Comparison of ENCODE assay signal across 33 cellular contexts in the genomic region with DNA sequence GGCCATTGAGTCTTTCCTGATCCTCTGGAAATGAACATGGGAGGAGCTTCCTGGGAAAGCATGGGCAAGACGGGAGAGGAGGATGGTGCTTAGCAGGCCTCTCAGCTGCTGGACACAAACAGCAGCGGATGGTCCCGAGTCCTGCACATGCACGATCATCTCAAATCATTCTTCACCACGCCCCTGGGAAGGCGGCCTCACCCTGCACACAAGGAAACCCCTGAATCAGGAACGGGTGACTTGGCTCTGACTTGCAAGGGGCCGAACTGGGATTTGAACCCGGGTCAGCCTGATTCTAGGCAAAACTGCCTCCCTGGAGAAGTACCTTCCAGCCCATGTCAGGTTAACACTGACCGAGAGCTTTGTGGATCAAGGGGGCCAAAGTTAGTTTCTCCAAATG.
"Had no signal": no experiment of that assay in that cellular context is flagged by ENCODE, and none has a peak within 500 bp of the region (broad histone marks: within the 10 kb centered on the region; RNA-seq: fewer than 3 reads in every experiment).

No MANE protein-coding gene starts in this region.

- DNase-seq: activated B cell treated with CpG ODN at 0.5 μM for 24 hours; activated CD4-positive, alpha-beta memory T cell treated with anti-CD3 and anti-CD28 coated beads for 36 hours; activated CD4-positive, alpha-beta T cell treated with anti-CD3 and anti-CD28 coated beads for 4 hours; activated CD4-positive, alpha-beta T cell treated with anti-CD3 and anti-CD28 coated beads, Interleukin-2, amount 10 ng/mL, durations not matched to agents 24 days and 14 days; activated CD4-positive, alpha-beta T cell treated with anti-CD3 and anti-CD28 coated beads, Interleukin-2, amount 50 U/mL, for 1 hour; activated CD4-positive, alpha-beta T cell treated with anti-CD3 and anti-CD28 coated beads, Interleukin-2, amount 50 U/mL, for 4 hours; activated CD4-positive, CD25-positive, alpha-beta regulatory T cell treated with anti-CD3 and anti-CD28 coated beads, Interleukin-2, amount 50 U/mL, for 72 hours; activated CD8-positive, alpha-beta memory T cell treated with anti-CD3 and anti-CD28 coated beads, Interleukin-2, amount 50 U/mL, for 4 hours; activated CD8-positive, alpha-beta T cell treated with anti-CD3 and anti-CD28 coated beads for 36 hours; activated gamma-delta T cell; activated naive CD4-positive, alpha-beta T cell treated with anti-CD3 and anti-CD28 coated beads, Interleukin-2, amount 10 ng/mL, durations not matched to agents 7 days and 5 days; activated naive CD4-positive, alpha-beta T cell treated with Interleukin-2 at 50 U/mL for 16 hours; activated naive CD8-positive, alpha-beta T cell treated with anti-CD3 and anti-CD28 coated beads, Interleukin-2, amount 10 ng/mL, durations not matched to agents 7 days and 5 days; activated naive CD8-positive, alpha-beta T cell treated with anti-CD3 and anti-CD28 coated beads, Interleukin-2, amount 50 U/mL, for 24 hours; activated T-cell treated with anti-CD3 and anti-CD28 coated beads for 4 hours; activated T-cell treated with anti-CD3 and anti-CD28 coated beads, Interleukin-2, amount 50 U/mL, for 1 hour; activated T-cell treated with anti-CD3 and anti-CD28 coated beads, Interleukin-2, amount 50 U/mL, for 4 hours; activated T-cell treated with anti-CD3 and anti-CD28 coated beads, Interleukin-2, amount 50 U/mL, for 72 hours; amygdala; anterior cingulate cortex; caudate nucleus; SW 1271; T-helper 1 cell; T-helper 2 cell; T-helper 9 cell had no signal

- H3K27ac Mint-ChIP-seq: activated B cell treated with CpG ODN at 0.5 μM for 24 hours; activated CD4-positive, alpha-beta memory T cell treated with anti-CD3 and anti-CD28 coated beads for 36 hours; activated CD4-positive, alpha-beta T cell treated with anti-CD3 and anti-CD28 coated beads, Interleukin-2, amount 10 ng/mL, durations not matched to agents 24 days and 14 days; activated CD8-positive, alpha-beta T cell treated with anti-CD3 and anti-CD28 coated beads for 36 hours; activated naive CD4-positive, alpha-beta T cell treated with anti-CD3 and anti-CD28 coated beads, Interleukin-2, amount 10 ng/mL, durations not matched to agents 7 days and 5 days; activated naive CD4-positive, alpha-beta T cell treated with anti-CD3 and anti-CD28 coated beads, Interleukin-2, amount 50 U/mL, for 24 hours; activated naive CD8-positive, alpha-beta T cell; activated naive CD8-positive, alpha-beta T cell treated with anti-CD3 and anti-CD28 coated beads, Interleukin-2, amount 10 ng/mL, durations not matched to agents 7 days and 5 days; activated naive CD8-positive, alpha-beta T cell treated with anti-CD3 and anti-CD28 coated beads, Interleukin-2, amount 50 U/mL, for 24 hours; activated T-cell treated with anti-CD3 and anti-CD28 coated beads, Interleukin-2, amount 50 U/mL, for 72 hours; activated T-helper 1 cell treated with anti-CD3 and anti-CD28 coated beads, Interleukin-12 subunit alpha, Interleukin-12 subunit beta, Interleukin-2, Interleukin-4 antibody, amounts not matched to agents 30 ng/mL and 10 ng/mL and 1 ng/mL, durations not matched to agents 14 hours and 24 hours and 36 hours; activated T-helper 17 cell treated with anti-CD3 and anti-CD28 coated beads, Interleukin-2, amount 50 U/mL, for 72 hours; brain; T-helper 1 cell treated with Interleukin-12 subunit alpha and Interleukin-12 subunit beta and Interleukin-4 antibody, amounts not matched to agents 30 μg/mL and 1 μg/mL, for 36 hours; T-helper 2 cell treated with Interferon-gamma antibody and Interleukin-4, amounts not matched to agents 5 μg/mL and 100 μg/mL, for 36 hours had no signal

- ATAC-seq: activated CD8-positive, alpha-beta T cell treated with anti-CD3 and anti-CD28 coated beads for 36 hours; activated naive CD8-positive, alpha-beta T cell treated with anti-CD3 and anti-CD28 coated beads, Interleukin-2, amount 50 U/mL, for 24 hours; activated T-cell treated with anti-CD3 and anti-CD28 coated beads, Interleukin-2, amount 50 U/mL, for 4 hours; activated T-cell treated with anti-CD3 and anti-CD28 coated beads, Interleukin-2, amount 50 U/mL, for 72 hours; activated T-helper 17 cell treated with anti-CD3 and anti-CD28 coated beads, Interleukin-2, amount 50 U/mL, for 72 hours had no signal

- H3K4me3 Mint-ChIP-seq: activated B cell treated with CpG ODN at 0.5 μM for 24 hours; activated CD4-positive, alpha-beta memory T cell treated with anti-CD3 and anti-CD28 coated beads for 36 hours; activated CD4-positive, alpha-beta T cell treated with anti-CD3 and anti-CD28 coated beads, Interleukin-2, amount 10 ng/mL, durations not matched to agents 24 days and 14 days; activated CD8-positive, alpha-beta T cell treated with anti-CD3 and anti-CD28 coated beads for 36 hours; activated naive CD4-positive, alpha-beta T cell treated with anti-CD3 and anti-CD28 coated beads, Interleukin-2, amount 10 ng/mL, durations not matched to agents 7 days and 5 days; activated naive CD4-positive, alpha-beta T cell treated with anti-CD3 and anti-CD28 coated beads, Interleukin-2, amount 50 U/mL, for 24 hours; activated naive CD8-positive, alpha-beta T cell; activated naive CD8-positive, alpha-beta T cell treated with anti-CD3 and anti-CD28 coated beads, Interleukin-2, amount 10 ng/mL, durations not matched to agents 7 days and 5 days; activated naive CD8-positive, alpha-beta T cell treated with anti-CD3 and anti-CD28 coated beads, Interleukin-2, amount 50 U/mL, for 24 hours; activated T-cell treated with anti-CD3 and anti-CD28 coated beads, Interleukin-2, amount 50 U/mL, for 4 hours; activated T-cell treated with anti-CD3 and anti-CD28 coated beads, Interleukin-2, amount 50 U/mL, for 72 hours; activated T-helper 1 cell treated with anti-CD3 and anti-CD28 coated beads, Interleukin-12 subunit alpha, Interleukin-12 subunit beta, Interleukin-2, Interleukin-4 antibody, amounts not matched to agents 30 ng/mL and 10 ng/mL and 1 ng/mL, durations not matched to agents 14 hours and 24 hours and 36 hours; activated T-helper 17 cell treated with anti-CD3 and anti-CD28 coated beads, Interleukin-2, amount 50 U/mL, for 72 hours; brain; central memory CD8-positive, alpha-beta T cell; T-helper 1 cell treated with Interleukin-12 subunit alpha and Interleukin-12 subunit beta and Interleukin-4 antibody, amounts not matched to agents 30 μg/mL and 1 μg/mL, for 36 hours; T-helper 2 cell treated with Interferon-gamma antibody and Interleukin-4, amounts not matched to agents 5 μg/mL and 100 μg/mL, for 36 hours had no signal

- H3K4me1 Mint-ChIP-seq: activated B cell treated with CpG ODN at 0.5 μM for 24 hours; activated CD4-positive, alpha-beta T cell treated with anti-CD3 and anti-CD28 coated beads, Interleukin-2, amount 10 ng/mL, durations not matched to agents 24 days and 14 days; activated naive CD4-positive, alpha-beta T cell treated with anti-CD3 and anti-CD28 coated beads, Interleukin-2, amount 10 ng/mL, durations not matched to agents 7 days and 5 days; activated naive CD4-positive, alpha-beta T cell treated with anti-CD3 and anti-CD28 coated beads, Interleukin-2, amount 50 U/mL, for 24 hours; activated naive CD8-positive, alpha-beta T cell treated with anti-CD3 and anti-CD28 coated beads, Interleukin-2, amount 10 ng/mL, durations not matched to agents 7 days and 5 days; activated naive CD8-positive, alpha-beta T cell treated with anti-CD3 and anti-CD28 coated beads, Interleukin-2, amount 50 U/mL, for 24 hours; activated T-helper 17 cell treated with anti-CD3 and anti-CD28 coated beads, Interleukin-2, amount 50 U/mL, for 72 hours; brain; central memory CD8-positive, alpha-beta T cell had no signal

- H3K36me3 Mint-ChIP-seq: activated CD4-positive, alpha-beta memory T cell treated with anti-CD3 and anti-CD28 coated beads for 36 hours; activated naive CD4-positive, alpha-beta T cell treated with anti-CD3 and anti-CD28 coated beads, Interleukin-2, amount 10 ng/mL, durations not matched to agents 7 days and 5 days; activated naive CD8-positive, alpha-beta T cell; activated naive CD8-positive, alpha-beta T cell treated with anti-CD3 and anti-CD28 coated beads, Interleukin-2, amount 10 ng/mL, durations not matched to agents 7 days and 5 days; brain had no signal

- H3K9me3 Mint-ChIP-seq: activated CD4-positive, alpha-beta T cell treated with anti-CD3 and anti-CD28 coated beads, Interleukin-2, amount 10 ng/mL, durations not matched to agents 24 days and 14 days; activated naive CD4-positive, alpha-beta T cell treated with anti-CD3 and anti-CD28 coated beads, Interleukin-2, amount 10 ng/mL, durations not matched to agents 7 days and 5 days; activated naive CD4-positive, alpha-beta T cell treated with anti-CD3 and anti-CD28 coated beads, Interleukin-2, amount 50 U/mL, for 24 hours; activated naive CD8-positive, alpha-beta T cell treated with anti-CD3 and anti-CD28 coated beads, Interleukin-2, amount 10 ng/mL, durations not matched to agents 7 days and 5 days; activated T-cell treated with anti-CD3 and anti-CD28 coated beads, Interleukin-2, amount 50 U/mL, for 72 hours; activated T-helper 1 cell treated with anti-CD3 and anti-CD28 coated beads, Interleukin-12 subunit alpha, Interleukin-12 subunit beta, Interleukin-2, Interleukin-4 antibody, amounts not matched to agents 30 ng/mL and 10 ng/mL and 1 ng/mL, durations not matched to agents 14 hours and 24 hours and 36 hours; activated T-helper 17 cell treated with anti-CD3 and anti-CD28 coated beads, Interleukin-2, amount 50 U/mL, for 72 hours; central memory CD8-positive, alpha-beta T cell; T-helper 1 cell treated with Interleukin-12 subunit alpha and Interleukin-12 subunit beta and Interleukin-4 antibody, amounts not matched to agents 30 μg/mL and 1 μg/mL, for 36 hours; T-helper 2 cell treated with Interferon-gamma antibody and Interleukin-4, amounts not matched to agents 5 μg/mL and 100 μg/mL, for 36 hours had no signal
